In genomic region chr16:19886061-19886792, GRCh38 we compare ENCODE assay signal across 8 cellular contexts. TPM values are rescaled to one million over a fixed set of nuclear protein-coding genes. Genes with fewer than 3 reads are reported as not detected.
DNase-seq lines count a peak whose midpoint lies in the region; ATAC-seq, FAIRE-seq and TF ChIP-seq lines count a peak whose summit lies in the region.

No MANE protein-coding gene starts in this region.

- H3K9me1 ChIP-seq in keratinocyte (ENCODE audit: control insufficient read depth, extremely low read depth, insufficient read depth, low read length): no peaks in the 10 kb centered on the region

- no peaks in the 10 kb centered on the region for H4K20me1 ChIP-seq in mammary epithelial cell (ENCODE audit: insufficient read depth, low read length)
- no peaks in the 10 kb centered on the region for H4K20me1 ChIP-seq in keratinocyte (ENCODE audit: control insufficient read depth, extremely low read depth, insufficient read depth, low read length)

- DNase-seq in D341Med (ENCODE audit: low spot score): peak; percentile 74
- DNase-seq in HCEC 1CT: peak; percentile 71
- DNase-seq in NCI-H2227 (lab: John Stamatoyannopoulos, UW; ENCODE audit: unreplicated experiment): peak; percentile 88
- peak; percentile 53 for DNase-seq in mammary epithelial cell
- no peak for DNase-seq in keratinocyte (ENCODE audit: low read depth, low spot score)
- peak; percentile 54 to 75 for DNase-seq in stimulated activated CD4-positive, alpha-beta T cell treated with anti-CD3 and anti-CD28 coated beads, Interleukin-15, amount 100 ng/mL, for 1 hour (ENCODE audit: low read depth in 1 of 2, low spot score in 1 of 2)

- H3K27me3 ChIP-seq in mammary epithelial cell (ENCODE audit: insufficient read depth, low read length) (peaks cover 9% of the 10 kb centered on the region), keratinocyte (ENCODE audit: control insufficient read depth, extremely low read depth, insufficient read depth, low read length) (peaks cover 36% of the 10 kb centered on the region)

- no peaks in the 10 kb centered on the region for H3K9me3 ChIP-seq in mammary epithelial cell (replicated peaks; ENCODE audit: insufficient read depth, low read length)
- H3K9me3 ChIP-seq in keratinocyte (ENCODE audit: control insufficient read depth, low read depth, low read length): no peaks in the 10 kb centered on the region

- 9% methylated on average over 16 of the region's 20 CpGs for WGBS in mammary epithelial cell (ENCODE audit: low coverage, missing lambda C conversion rate)

- H3K4me1 ChIP-seq in mammary epithelial cell (ENCODE audit: insufficient read depth, low read length) (peaks cover 10% of the 10 kb centered on the region), keratinocyte (ENCODE audit: control insufficient read depth, extremely low read depth, insufficient read depth, low read length) (peaks cover 11% of the 10 kb centered on the region)

- FAIRE-seq in keratinocyte (lab: Jason Lieb, UNC): peak; percentile 88

- H3K4me3 ChIP-seq in WI38 (ENCODE audit: low read depth, low read length) (peak overlapping the region; percentile 40; the same call in 1 of the 2 replicates), mammary epithelial cell (replicated peaks in 1 of 3; ENCODE audit: insufficient read depth in 1 of 3, low read depth in 2 of 3, low read length in 3 of 3) (no peak overlapping the region), keratinocyte (ENCODE audit: control insufficient read depth in 2 of 3, extremely low read depth in 1 of 3, insufficient read depth in 2 of 3, low read depth in 1 of 3, low read length in 3 of 3) (peak overlapping the region in 1 of 3 experiments; percentile 50)

- no peaks in the 10 kb centered on the region for H3K36me3 ChIP-seq in mammary epithelial cell (ENCODE audit: insufficient read depth, low read length)
- H3K36me3 ChIP-seq in keratinocyte (ENCODE audit: control insufficient read depth in 2 of 2, extremely low read depth in 1 of 2, insufficient read depth in 2 of 2, low read length in 2 of 2): no peaks in the 10 kb centered on the region

- in situ Hi-C loops in mammary epithelial cell (cut with MboI; ENCODE audit: low sequenced_read_pairs in 2 of 2): loop anchor here (5.0 to 10.0 kb wide), 3 partner anchors 169 to 284 kb away; partner anchors contain the start of genes IQCK (in 1 of the 2) and KNOP1 (in 1 of the 2)

- H3K9ac ChIP-seq in mammary epithelial cell (ENCODE audit: insufficient read depth, low read length) (no peak overlapping the region), keratinocyte (ENCODE audit: control insufficient read depth, extremely low read depth, insufficient read depth, low read length) (no peak overlapping the region)

- ATAC-seq in HG02623 (IDR thresholded peaks at IDR 0.05; ENCODE audit: unreplicated experiment): no peak

- dilution Hi-C loops in mammary epithelial cell (cut with HindIII; ENCODE audit: low sequenced_read_pairs) (loop anchor here (25.0 kb wide), 2 partner anchors 174 to 274 kb away; partner anchors contain the start of genes IQCK and KNOP1), keratinocyte (cut with MboI; ENCODE audit: extremely low pct_ligation_motif_present, low sequenced_read_pairs) (loop anchor here (10.0 kb wide), 1 partner anchor 271 kb away; no protein-coding TSS in a partner anchor)

- H2AFZ ChIP-seq in mammary epithelial cell (ENCODE audit: low read depth, low read length) (peak overlapping the region; percentile 84), keratinocyte (ENCODE audit: control insufficient read depth, low read length) (peak overlapping the region; percentile 45)

- intact Hi-C loops in mammary epithelial cell (cut with micrococcal nuclease): loop anchor here (1.0 to 5.0 kb wide), 6 partner anchors 169 to 799 kb away; no protein-coding TSS in a partner anchor

- CTCF ChIA-PET in mammary epithelial cell (lab: Charles Lee; ENCODE audit: low non-redundant PET): interaction anchor here (0.5 to 1.0 kb wide), 2 partner anchors 24 to 303 kb away, joined by 3 to 8 read pairs; no protein-coding TSS in a partner anchor

- BruUV-seq in mammary epithelial cell (replicated peaks; lab: Mats Ljungman, UMichigan): no TSS peak

- peak overlapping the region; percentile 57 for H3K4me2 ChIP-seq in mammary epithelial cell (ENCODE audit: insufficient read depth, low read depth, low read length)
- H3K4me2 ChIP-seq in keratinocyte (ENCODE audit: control insufficient read depth, extremely low read depth, insufficient read depth, low read depth, low read length): peak overlapping the region; percentile 83

- no peaks in the 10 kb centered on the region for H3K79me2 ChIP-seq in mammary epithelial cell (ENCODE audit: insufficient read depth, low read length)
- H3K79me2 ChIP-seq in keratinocyte (ENCODE audit: control insufficient read depth, insufficient read depth, low read length): no peaks in the 10 kb centered on the region

- H3K27ac ChIP-seq in mammary epithelial cell (ENCODE audit: insufficient read depth, low read depth, low read length): no peak overlapping the region
- H3K27ac ChIP-seq in keratinocyte (ENCODE audit: control insufficient read depth, insufficient read depth, low read length): no peak overlapping the region

- TF ChIP-seq CTCF in WI38 (IDR thresholded peaks at IDR 0.05; ENCODE audit: low read depth, low read length): peak; percentile 100
- TF ChIP-seq CTCF in mammary epithelial cell (conservative IDR thresholded peaks at IDR 0.05 in 1 of 2, IDR thresholded peaks at IDR 0.05 in 1 of 2; ENCODE audit: extremely low read depth in 1 of 2, insufficient read depth in 1 of 2, low read depth in 1 of 2, low read length in 2 of 2): peak; percentile 100
- peak; percentile 99 to 100 (median 100) for TF ChIP-seq CTCF in keratinocyte (optimal IDR thresholded peaks at IDR 0.05 in 1 of 3, IDR thresholded peaks at IDR 0.05 in 1 of 3, conservative IDR thresholded peaks at IDR 0.05 in 1 of 3; ENCODE audit: extremely low read depth in 1 of 3, insufficient read depth in 2 of 3, low read length in 3 of 3)

RNA-seq across cellular contexts. Expression of gene GPRC5B, which starts 1.6 kb away (rescaled TPM):
- 1 to 10 TPM in 1 of 2 donors, under 1 TPM in 1; 0.38 to 3.2 TPM for total RNA-seq in mammary epithelial cell
- polyA plus RNA-seq in mammary epithelial cell: 0.18 TPM
- not detected for polyA minus RNA-seq in mammary epithelial cell
- polyA plus RNA-seq in keratinocyte: 0.03 to 0.23 TPM (median 0.08 TPM) in 3 replicates
- polyA plus RNA-seq in keratinocyte (2011; ENCODE audit: low read depth): not detected
- polyA plus RNA-seq in keratinocyte (2011; cell fraction: cytosol; rRNA removed): 0.01 and 0.05 TPM in 2 replicates
- 0.20 and 0.45 TPM in 2 replicates for polyA plus RNA-seq in keratinocyte (2011; cell fraction: nucleus; rRNA removed)
- polyA plus RNA-seq in keratinocyte (2012; ENCODE audit: low replicate concordance): 0.17 TPM in 1 of 2 replicates, not detected in the other
- polyA minus RNA-seq in keratinocyte: 0.13 TPM in 1 of 3 replicates, not detected in the others
- not detected for polyA minus RNA-seq in keratinocyte (2011; cell fraction: cytosol; rRNA and poly(A)+ RNA removed)
- 0.42 and 0.93 TPM in 2 replicates for polyA minus RNA-seq in keratinocyte (2011; cell fraction: nucleus; rRNA and poly(A)+ RNA removed)
